Comparison of ENCODE assay signal across 19 cellular contexts in the genomic region with DNA sequence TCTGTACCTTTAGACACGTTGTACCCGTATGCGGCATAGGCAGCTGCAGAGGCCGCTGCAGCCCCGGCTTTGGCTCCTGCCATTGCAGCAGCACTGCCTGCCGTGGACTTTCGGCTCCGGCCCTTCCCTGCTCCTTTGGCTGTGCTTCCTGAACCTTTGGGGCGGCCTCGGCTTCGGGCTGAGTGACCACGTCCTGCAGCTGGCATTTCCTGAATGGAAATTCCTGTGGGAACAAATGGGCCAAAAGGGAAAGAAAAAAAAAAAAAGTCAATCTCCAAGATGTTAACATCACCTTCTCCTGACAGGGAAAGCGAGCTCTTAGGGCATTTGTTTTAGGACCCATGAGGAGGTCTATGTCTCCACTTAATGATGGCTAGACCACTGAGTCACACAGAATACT. TPM values are rescaled to one million over a fixed set of nuclear protein-coding genes. Genes with fewer than 3 reads are reported as not detected.
DNase-seq lines count a peak whose midpoint lies in the region; ATAC-seq, FAIRE-seq and TF ChIP-seq lines count a peak whose summit lies in the region.
"Had no signal": no experiment of that assay in that cellular context is flagged by ENCODE, and none has a peak within 500 bp of the region (broad histone marks: within the 10 kb centered on the region; RNA-seq: fewer than 3 reads in every experiment).

No MANE protein-coding gene starts in this region.

- peaks cover 67 to 88% of the 10 kb centered on the region in 2 experiments for H3K36me3 ChIP-seq in mesenchymal stem cell (ENCODE audit: control insufficient read depth in 1 of 2, insufficient read depth in 2 of 2, low read depth in 1 of 2, low read length in 2 of 2)

- TF ChIP-seq CTCF in cardiac fibroblast (IDR thresholded peaks at IDR 0.05; ENCODE audit: low read depth, low read length) = no peak

- peak overlapping the region; percentile 6 to 27 for H3K4ac ChIP-seq in mesenchymal stem cell (ENCODE audit: low read depth in 1 of 2, low read length in 2 of 2)

- H4K8ac ChIP-seq in mesenchymal stem cell (ENCODE audit: low read length) = peak overlapping the region; percentile 87

- DNase-seq in AG08396 (ENCODE audit: low spot score) (peak; percentile 61), HTR-8/SVneo (ENCODE audit: insufficient read length, low spot score) (peak; percentile 43), cardiac fibroblast (ENCODE audit: low read depth in 2 of 2) (peak; percentile 77 to 84), mesenchymal stem cell (peak; percentile 95), sciatic nerve (ENCODE audit: low spot score) (no peak), CD1c-positive myeloid dendritic cell (ENCODE audit: extremely low spot score) (no peak), cerebellar nuclear complex (lab: John Stamatoyannopoulos, UW) (no peak)
- DNase-seq: activated CD8-positive, alpha-beta memory T cell treated with anti-CD3 and anti-CD28 coated beads, Interleukin-2, amount 10 ng/mL, durations not matched to agents 7 days and 5 days; activated naive CD4-positive, alpha-beta T cell treated with anti-CD3 and anti-CD28 coated beads, Interleukin-2, amount 50 U/mL, for 16 hours; cortex of kidney; foreskin keratinocyte; NK-92 treated with Interleukin-12 subunit alpha and Interleukin-12 subunit beta, amount 100 ng/mL, for 24 hours; psoas muscle had no signal

- H3K4me1 ChIP-seq in mesenchymal stem cell (ENCODE audit: control insufficient read depth, insufficient read depth, low read depth, low read length) = peaks cover 16% of the 10 kb centered on the region
- H3K4me1 ChIP-seq: BLaER1, foreskin keratinocyte, psoas muscle had no signal

- no peak overlapping the region for H3K4me2 ChIP-seq in mesenchymal stem cell (ENCODE audit: low read length, poor library complexity, severe bottlenecking)
- H3K4me2 ChIP-seq: BLaER1 had no signal

- H2BK5ac ChIP-seq in mesenchymal stem cell (ENCODE audit: low read depth, low read length, poor library complexity, severe bottlenecking) = no peak overlapping the region

- peak overlapping the region; percentile 87 for H4K91ac ChIP-seq in mesenchymal stem cell (ENCODE audit: low read length)

- H3K23ac ChIP-seq in mesenchymal stem cell (ENCODE audit: low read length in 2 of 2) = no peak overlapping the region

- no peak overlapping the region for H2BK12ac ChIP-seq in mesenchymal stem cell (ENCODE audit: low read length in 2 of 2)

- no peak overlapping the region for H2AFZ ChIP-seq in mesenchymal stem cell (ENCODE audit: low read depth, low read length)

- 10% methylated on average over 13 of the region's 13 CpGs for WGBS in mesenchymal stem cell

- no peaks in the 10 kb centered on the region for H3K9me3 ChIP-seq in mesenchymal stem cell (ENCODE audit: control insufficient read depth, low read length)
- H3K9me3 ChIP-seq: BLaER1, psoas muscle had no signal

- FAIRE-seq in HTR-8/SVneo (lab: Jason Lieb, UNC) = no peak
- FAIRE-seq: H1, urothelium cell line had no signal

- no peak overlapping the region for H3K9ac ChIP-seq in mesenchymal stem cell (ENCODE audit: low read length)
- H3K9ac ChIP-seq: BLaER1 had no signal

- peak overlapping the region; percentile 64 for H2BK120ac ChIP-seq in mesenchymal stem cell (ENCODE audit: low read depth, low read length)

- H3K4me3 ChIP-seq in cardiac fibroblast (replicated peaks in 1 of 2; ENCODE audit: low read depth in 2 of 2, low read length in 2 of 2) = no peak overlapping the region
- H3K4me3 ChIP-seq in mesenchymal stem cell (ENCODE audit: insufficient read depth in 1 of 2, low read depth in 1 of 2, low read length in 2 of 2) = no peak overlapping the region
- H3K4me3 ChIP-seq: BLaER1, psoas muscle had no signal

- ATAC-seq in sciatic nerve (no peak), GM21515 (IDR thresholded peaks at IDR 0.05; ENCODE audit: unreplicated experiment) (no peak)
- ATAC-seq: activated CD8-positive, alpha-beta memory T cell treated with anti-CD3 and anti-CD28 coated beads, Interleukin-2, amount 10 ng/mL, durations not matched to agents 7 days and 5 days; foreskin keratinocyte; psoas muscle; WTC11 had no signal

- H2AK5ac ChIP-seq in mesenchymal stem cell (ENCODE audit: low read length, severe bottlenecking) = no peak overlapping the region

- peaks cover 13% of the 10 kb centered on the region for H3K79me1 ChIP-seq in mesenchymal stem cell (replicated peaks; ENCODE audit: low read length, poor library complexity, severe bottlenecking)

- H2BK15ac ChIP-seq in mesenchymal stem cell (ENCODE audit: low read depth, poor library complexity, severe bottlenecking) = no peak overlapping the region

- H3K14ac ChIP-seq in mesenchymal stem cell (ENCODE audit: low read length in 2 of 2) = no peak overlapping the region

- peak overlapping the region; percentile 81 for H3K27ac ChIP-seq in mesenchymal stem cell (ENCODE audit: low read length, poor library complexity, severe bottlenecking)
- H3K27ac ChIP-seq: BLaER1, foreskin keratinocyte, psoas muscle had no signal

- H3K27me3 ChIP-seq in mesenchymal stem cell (ENCODE audit: control insufficient read depth in 1 of 2, insufficient read depth in 1 of 2, low read length in 2 of 2) = no peaks in the 10 kb centered on the region
- H3K27me3 ChIP-seq: BLaER1, foreskin keratinocyte had no signal

- H3K18ac ChIP-seq in mesenchymal stem cell (ENCODE audit: low read depth in 1 of 2, low read length in 2 of 2) = peak overlapping the region; percentile 77

- intact Hi-C loops in sciatic nerve (cut with DNase I) = no loop called here

RNA-seq across cellular contexts. Expression of gene CHAC1, which starts 29.6 kb away (rescaled TPM):
- 88.1 TPM for polyA plus RNA-seq in mesenchymal stem cell (2013, experiment 1 of 2)
- polyA plus RNA-seq in mesenchymal stem cell (2013, experiment 2 of 2) = 81.3 TPM
- 0.58 TPM for total RNA-seq in sciatic nerve

RNA-seq across cellular contexts. Expression of gene DLL4, which starts 53.7 kb away (rescaled TPM):
- 25.3 TPM for polyA plus RNA-seq in mesenchymal stem cell (2013, experiment 1 of 2)
- polyA plus RNA-seq in mesenchymal stem cell (2013, experiment 2 of 2) = 25.3 TPM
- total RNA-seq in sciatic nerve = 33.3 TPM
- total RNA-seq: foreskin keratinocyte, mononuclear cell had no signal
- polyA plus RNA-seq: foreskin keratinocyte had no signal

Comparison
In these comparisons a context has a peak if more than half of its experiments do, and no peak if none do; other contexts are left out.
1. DNase-seq: peak in AG08396 (single experiment), HTR-8/SVneo (single experiment), cardiac fibroblast (2 of 2) and mesenchymal stem cell (single experiment); none in sciatic nerve (single experiment), CD1c-positive myeloid dendritic cell (single experiment) and cerebellar nuclear complex (0 of 2).